ENCODE assay signal across 1 cellular context in genomic region chr11:125223901-125224331, GRCh38.
TF ChIP-seq lines count a peak whose summit lies in the region.

No MANE protein-coding gene starts in this region.

TF ChIP-seq in GM23338, 12 proteins besides CTCF, POLR2A, EP300 and RAD21 (continued from another document):
- TF ChIP-seq ZNF462 (CRISPR knock-in tag; IDR thresholded peaks at IDR 0.05), result no peak
- no peak for TF ChIP-seq ETS1 (IDR thresholded peaks at IDR 0.05)
- no peak for TF ChIP-seq EZH2phosphoT487 (IDR thresholded peaks at IDR 0.05; ENCODE audit: unreplicated experiment)
- no peak for TF ChIP-seq CREB1 (CRISPR knock-in tag; IDR thresholded peaks at IDR 0.05; ENCODE audit: low read depth)
- TF ChIP-seq JUNB (IDR thresholded peaks at IDR 0.05; ENCODE audit: unreplicated experiment), result no peak
- no peak for TF ChIP-seq ZNF114 (CRISPR knock-in tag; IDR thresholded peaks at IDR 0.05)
